In genomic region chr10:29105516-29106215, GRCh38 we compare ENCODE assay signal across 15 cellular contexts.
DNase-seq lines count a peak whose midpoint lies in the region; ATAC-seq and TF ChIP-seq lines count a peak whose summit lies in the region.
"Had no signal": no experiment of that assay in that cellular context is flagged by ENCODE, and none has a peak within 500 bp of the region (broad histone marks: within the 10 kb centered on the region; RNA-seq: fewer than 3 reads in every experiment).

No MANE protein-coding gene starts in this region.

- no peaks in the 10 kb centered on the region for H4K20me1 ChIP-seq in smooth muscle cell (ENCODE audit: low read depth)

- H3K27me3 ChIP-seq in SJSA1 (replicated peaks) (no peaks in the 10 kb centered on the region), foreskin keratinocyte (no peaks in the 10 kb centered on the region), smooth muscle cell (ENCODE audit: low read depth) (no peaks in the 10 kb centered on the region)
- no peaks in the 10 kb centered on the region for H3K27me3 ChIP-seq in CD8-positive, alpha-beta memory T cell (ENCODE audit: insufficient read depth, low read length, poor library complexity, severe bottlenecking)
- no peaks in the 10 kb centered on the region for H3K27me3 ChIP-seq in effector memory CD4-positive, alpha-beta T cell (replicated peaks; ENCODE audit: control insufficient read depth, insufficient read depth, low read length, poor library complexity, severe bottlenecking)
- H3K27me3 ChIP-seq: colonic mucosa had no signal

- peaks cover 39% of the 10 kb centered on the region for H3K4me1 ChIP-seq in SJSA1 (replicated peaks)
- peaks cover 10% of the 10 kb centered on the region for H3K4me1 ChIP-seq in foreskin keratinocyte
- H3K4me1 ChIP-seq in smooth muscle cell (ENCODE audit: low read depth), result peaks cover 32% of the 10 kb centered on the region
- no peaks in the 10 kb centered on the region for H3K4me1 ChIP-seq in CD8-positive, alpha-beta memory T cell (ENCODE audit: insufficient read depth, low read length)
- no peaks in the 10 kb centered on the region for H3K4me1 ChIP-seq in effector memory CD4-positive, alpha-beta T cell (ENCODE audit: control insufficient read depth, insufficient read depth, low read length, poor library complexity, severe bottlenecking)
- H3K4me1 ChIP-seq: colonic mucosa had no signal

- H3K4me3 Mint-ChIP-seq in CD8-positive, alpha-beta memory T cell, result no peak overlapping the region
- H3K4me3 Mint-ChIP-seq in activated CD8-positive, alpha-beta T cell treated with anti-CD3 and anti-CD28 coated beads, Interleukin-2, amount 10 ng/mL, durations not matched to agents 7 days and 5 days, result no peak overlapping the region
- H3K4me3 Mint-ChIP-seq: T-cell had no signal

- no peaks in the 10 kb centered on the region for H3K36me3 Mint-ChIP-seq in CD8-positive, alpha-beta memory T cell
- no peaks in the 10 kb centered on the region for H3K36me3 Mint-ChIP-seq in activated CD8-positive, alpha-beta T cell treated with anti-CD3 and anti-CD28 coated beads, Interleukin-2, amount 10 ng/mL, durations not matched to agents 7 days and 5 days (ENCODE audit: low read depth)
- H3K36me3 Mint-ChIP-seq: T-cell had no signal

- H3F3A ChIP-seq in smooth muscle cell (ENCODE audit: low read depth), result peaks cover 69% of the 10 kb centered on the region

- WGBS in smooth muscle cell (ENCODE audit: low lambda C conversion rate), result 28% methylated on average over 4 of the region's 4 CpGs

- POLR2A ChIA-PET in CD8-positive, alpha-beta memory T cell (lab: Charles Lee), result no interaction called here
- POLR2A ChIA-PET in activated CD8-positive, alpha-beta T cell treated with anti-CD3 and anti-CD28 coated beads, Interleukin-2, amount 10 ng/mL, durations not matched to agents 7 days and 5 days (lab: Charles Lee), result no interaction called here

- no peaks in the 10 kb centered on the region for H3K4me1 Mint-ChIP-seq in CD8-positive, alpha-beta memory T cell
- H3K4me1 Mint-ChIP-seq in activated CD8-positive, alpha-beta T cell treated with anti-CD3 and anti-CD28 coated beads, Interleukin-2, amount 10 ng/mL, durations not matched to agents 7 days and 5 days (ENCODE audit: low read depth), result peaks cover 5% of the 10 kb centered on the region

- H3K9ac ChIP-seq in smooth muscle cell (ENCODE audit: low read depth), result no peak overlapping the region

- peaks cover 0 to 2% (median 0%) of the 10 kb centered on the region in 5 donors for H3K9me3 Mint-ChIP-seq in CD8-positive, alpha-beta memory T cell
- H3K9me3 Mint-ChIP-seq in activated CD8-positive, alpha-beta T cell treated with anti-CD3 and anti-CD28 coated beads, Interleukin-2, amount 10 ng/mL, durations not matched to agents 7 days and 5 days (ENCODE audit: insufficient read depth), result no peaks in the 10 kb centered on the region

- H2AFZ ChIP-seq in smooth muscle cell (ENCODE audit: low read depth), result peak overlapping the region; percentile 60

- CTCF ChIA-PET in CD8-positive, alpha-beta memory T cell (lab: Charles Lee), result no interaction called here
- CTCF ChIA-PET in activated CD8-positive, alpha-beta T cell treated with anti-CD3 and anti-CD28 coated beads, Interleukin-2, amount 10 ng/mL, durations not matched to agents 7 days and 5 days (lab: Charles Lee), result no interaction called here

- peaks cover 9 to 12% of the 10 kb centered on the region in 2 donors for H3K27me3 Mint-ChIP-seq in CD8-positive, alpha-beta memory T cell
- H3K27me3 Mint-ChIP-seq in activated CD8-positive, alpha-beta T cell treated with anti-CD3 and anti-CD28 coated beads, Interleukin-2, amount 10 ng/mL, durations not matched to agents 7 days and 5 days (ENCODE audit: low read depth), result peaks cover 5% of the 10 kb centered on the region

- H3K79me2 ChIP-seq in smooth muscle cell (ENCODE audit: low read depth), result peaks cover 8% of the 10 kb centered on the region

- H3K9me3 ChIP-seq in SJSA1 (replicated peaks), result no peaks in the 10 kb centered on the region
- H3K9me3 ChIP-seq in smooth muscle cell (replicated peaks; ENCODE audit: low read depth), result no peaks in the 10 kb centered on the region
- no peaks in the 10 kb centered on the region for H3K9me3 ChIP-seq in CD8-positive, alpha-beta memory T cell (ENCODE audit: low read length)
- H3K9me3 ChIP-seq in effector memory CD4-positive, alpha-beta T cell (ENCODE audit: control insufficient read depth, low read length), result no peaks in the 10 kb centered on the region
- H3K9me3 ChIP-seq: colonic mucosa had no signal

- DNase-seq in SIG-M5 treated with dmso at 0.1 percent for 504 hours (lab: John Stamatoyannopoulos, UW; ENCODE audit: unreplicated experiment), result peak; percentile 50
- DNase-seq in SIG-M5 (lab: John Stamatoyannopoulos, UW), result no peak
- DNase-seq in SJSA1 (ENCODE audit: low read depth in 1 of 2, low spot score in 2 of 2), result peak; percentile 65 to 96
- DNase-seq in foreskin keratinocyte, result peak; percentile 39 to 73
- no peak for DNase-seq in smooth muscle cell (lab: John Stamatoyannopoulos, UW; ENCODE audit: unreplicated experiment)
- no peak for DNase-seq in CD8-positive, alpha-beta memory T cell
- DNase-seq in activated CD8-positive, alpha-beta T cell treated with anti-CD3 and anti-CD28 coated beads, Interleukin-2, amount 10 ng/mL, durations not matched to agents 7 days and 5 days, result no peak
- no peak for DNase-seq in effector memory CD4-positive, alpha-beta T cell
- DNase-seq: ACHN; activated CD4-positive, alpha-beta T cell treated with anti-CD3 and anti-CD28 coated beads for 48 hours; NCI-H1105; NCI-H774; T-cell had no signal

- no peak overlapping the region for H3K4me3 ChIP-seq in SJSA1
- no peak overlapping the region for H3K4me3 ChIP-seq in smooth muscle cell
- no peak overlapping the region for H3K4me3 ChIP-seq in CD8-positive, alpha-beta memory T cell (ENCODE audit: low read length)
- no peak overlapping the region for H3K4me3 ChIP-seq in effector memory CD4-positive, alpha-beta T cell (ENCODE audit: insufficient read depth, low read depth, low read length, poor library complexity, severe bottlenecking)
- H3K4me3 ChIP-seq: colonic mucosa had no signal

- peak overlapping the region; percentile 52 for H3K4me2 ChIP-seq in smooth muscle cell

- H3K36me3 ChIP-seq in SJSA1 (no peaks in the 10 kb centered on the region), smooth muscle cell (ENCODE audit: low read depth) (no peaks in the 10 kb centered on the region)
- H3K36me3 ChIP-seq in CD8-positive, alpha-beta memory T cell (ENCODE audit: insufficient read depth, low read length), result no peaks in the 10 kb centered on the region
- no peaks in the 10 kb centered on the region for H3K36me3 ChIP-seq in effector memory CD4-positive, alpha-beta T cell (ENCODE audit: control insufficient read depth, insufficient read depth, low read length)
- H3K36me3 ChIP-seq: colonic mucosa had no signal

- peak; percentile 83 for ATAC-seq in foreskin keratinocyte
- ATAC-seq in activated CD8-positive, alpha-beta T cell treated with anti-CD3 and anti-CD28 coated beads, Interleukin-2, amount 10 ng/mL, durations not matched to agents 7 days and 5 days, result no peak
- ATAC-seq: T-cell had no signal

- no peak overlapping the region for H3K27ac Mint-ChIP-seq in CD8-positive, alpha-beta memory T cell
- H3K27ac Mint-ChIP-seq in activated CD8-positive, alpha-beta T cell treated with anti-CD3 and anti-CD28 coated beads, Interleukin-2, amount 10 ng/mL, durations not matched to agents 7 days and 5 days, result no peak overlapping the region
- H3K27ac Mint-ChIP-seq: T-cell had no signal

- TF ChIP-seq CTCF in foreskin keratinocyte (conservative IDR thresholded peaks at IDR 0.05) (no peak), smooth muscle cell (IDR thresholded peaks at IDR 0.05; ENCODE audit: borderline replicate concordance, insufficient read depth, poor library complexity, severe bottlenecking) (no peak)

- H3K27ac ChIP-seq in SJSA1 (peak overlapping the region; percentile 75), foreskin keratinocyte (no peak overlapping the region), smooth muscle cell (ENCODE audit: low read depth) (peak overlapping the region; percentile 65)
- no peak overlapping the region for H3K27ac ChIP-seq in CD8-positive, alpha-beta memory T cell (ENCODE audit: low read depth, low read length)
- no peak overlapping the region for H3K27ac ChIP-seq in effector memory CD4-positive, alpha-beta T cell (ENCODE audit: insufficient read depth, low read length, poor library complexity, severe bottlenecking)
- H3K27ac ChIP-seq: colonic mucosa, HL-60 had no signal

Comparison
In these comparisons a context has a peak if more than half of its experiments do, and no peak if none do; other contexts are left out.
1. DNase-seq: peak in SIG-M5 treated with dmso at 0.1 percent for 504 hours (single experiment), SJSA1 (2 of 2) and foreskin keratinocyte (2 of 2); none in SIG-M5 (single experiment), smooth muscle cell (single experiment), CD8-positive, alpha-beta memory T cell (0 of 5), activated CD8-positive, alpha-beta T cell treated with anti-CD3 and anti-CD28 coated beads, Interleukin-2, amount 10 ng/mL, durations not matched to agents 7 days and 5 days (single experiment) and effector memory CD4-positive, alpha-beta T cell (0 of 3).
2. H3K27ac ChIP-seq: peak in SJSA1 (single experiment) and smooth muscle cell (single experiment); none in foreskin keratinocyte (single experiment), CD8-positive, alpha-beta memory T cell (single experiment) and effector memory CD4-positive, alpha-beta T cell (single experiment).